9 cellular contexts compared by ENCODE assay signal in the genomic region with DNA sequence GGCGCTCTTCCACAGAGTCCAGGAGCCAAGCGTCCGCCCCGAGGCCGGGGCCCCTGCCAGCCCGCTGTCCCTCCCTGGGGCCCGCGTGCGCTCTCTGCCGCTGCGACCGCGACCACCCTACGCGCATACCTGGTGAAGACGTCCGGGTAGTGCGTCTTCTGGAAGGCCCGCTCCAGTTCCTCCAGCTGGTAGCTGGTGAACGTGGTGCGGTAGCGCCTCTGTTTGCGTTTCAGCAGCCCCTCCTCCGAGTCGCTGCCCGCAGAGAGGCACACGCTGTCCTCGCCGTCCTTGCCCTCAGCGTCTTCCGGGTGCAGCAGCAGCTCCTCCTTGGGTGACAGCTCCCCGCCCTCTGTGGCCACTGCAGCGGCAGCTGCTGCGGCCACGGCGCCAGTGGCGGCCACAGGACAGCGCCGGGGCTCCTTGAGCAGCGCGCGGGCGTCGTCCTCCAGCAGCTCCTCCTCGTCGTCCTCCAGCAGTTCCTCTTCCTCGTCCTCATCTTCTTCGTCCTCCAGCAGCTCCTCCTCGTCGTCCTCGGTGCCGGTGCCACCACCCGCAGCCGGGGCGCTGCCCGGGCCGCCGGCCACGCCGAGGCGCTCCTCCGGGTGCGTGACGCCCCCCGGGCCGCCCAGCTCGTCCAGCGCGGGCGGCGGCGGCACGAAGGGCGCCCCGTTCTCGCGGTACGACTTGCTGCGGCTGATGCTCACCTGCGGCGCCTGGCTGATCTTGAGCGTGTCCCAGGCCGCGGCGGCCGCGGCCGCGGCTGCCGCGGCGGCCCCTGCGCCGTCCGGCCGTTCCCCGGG. TPM values are rescaled to one million over a fixed set of nuclear protein-coding genes. Genes with fewer than 3 reads are reported as not detected.
DNase-seq lines count a peak whose midpoint lies in the region; ATAC-seq and TF ChIP-seq lines count a peak whose summit lies in the region.
"Had no signal": no experiment of that assay in that cellular context is flagged by ENCODE, and none has a peak within 500 bp of the region (broad histone marks: within the 10 kb centered on the region; RNA-seq: fewer than 3 reads in every experiment).

No MANE protein-coding gene starts in this region.

- TF ChIP-seq EP300 in upper lobe of left lung (IDR thresholded peaks at IDR 0.05) = no peak

- intact Hi-C loops in left ventricle myocardium superior (cut with micrococcal nuclease) = no loop called here

- no peaks in the 10 kb centered on the region for H3K9me3 ChIP-seq in cardiac muscle cell (ENCODE audit: low read depth)
- no peaks in the 10 kb centered on the region for H3K9me3 ChIP-seq in RWPE2 (ENCODE audit: severe bottlenecking)
- no peaks in the 10 kb centered on the region for H3K9me3 ChIP-seq in iPS-18a (ENCODE audit: control insufficient read depth, low read depth, low read length)
- H3K9me3 ChIP-seq in upper lobe of left lung = no peaks in the 10 kb centered on the region

- peaks cover 99% of the 10 kb centered on the region for H3K27me3 ChIP-seq in cardiac muscle cell
- H3K27me3 ChIP-seq in RWPE2 (ENCODE audit: insufficient read depth, poor library complexity, severe bottlenecking) = peaks cover 96% of the 10 kb centered on the region
- H3K27me3 ChIP-seq in iPS-18a (ENCODE audit: control insufficient read depth, insufficient read depth, low read length) = peaks cover 98% of the 10 kb centered on the region
- H3K27me3 ChIP-seq in upper lobe of left lung = peaks cover 0 to 67% (median 8%) of the 10 kb centered on the region in 4 donors

- no peak for TF ChIP-seq CTCF in cardiac muscle cell (IDR thresholded peaks at IDR 0.05; ENCODE audit: low read depth, low read length)
- no peak for TF ChIP-seq CTCF in RWPE2 (IDR thresholded peaks at IDR 0.05; ENCODE audit: poor library complexity, severe bottlenecking)
- no peak for TF ChIP-seq CTCF in upper lobe of left lung (IDR thresholded peaks at IDR 0.05)

- H3K4me1 ChIP-seq in cardiac muscle cell (ENCODE audit: low read depth) (peaks cover 12% of the 10 kb centered on the region), RWPE2 (ENCODE audit: insufficient read depth, poor library complexity, severe bottlenecking) (no peaks in the 10 kb centered on the region), iPS-18a (ENCODE audit: control insufficient read depth, low read depth, low read length) (peaks cover 22% of the 10 kb centered on the region), upper lobe of left lung (peaks cover 4 to 21% (median 15%) of the 10 kb centered on the region in 4 donors)

- H3K9ac ChIP-seq in iPS-18a (ENCODE audit: low read length) = no peak overlapping the region

- TF ChIP-seq POLR2A in upper lobe of left lung (IDR thresholded peaks at IDR 0.05) = no peak

- H3K4me3 ChIP-seq in cardiac muscle cell = peak overlapping the region; percentile 12
- H3K4me3 ChIP-seq in RWPE2 (ENCODE audit: severe bottlenecking) = peak overlapping the region; percentile 12
- H3K4me3 ChIP-seq in iPS-18a (ENCODE audit: low read length) = peak overlapping the region; percentile 11
- peak overlapping the region; percentile 4 to 38 (median 30) for H3K4me3 ChIP-seq in upper lobe of left lung

- ATAC-seq in left ventricle myocardium superior (no peak), RWPE2 (ENCODE audit: low read depth) (no peak), upper lobe of left lung (ENCODE audit: low FRiP score in 2 of 2) (peak in 1 of 2 donors; percentile 34), HG02840 (IDR thresholded peaks at IDR 0.05; ENCODE audit: low FRiP score, unreplicated experiment) (no peak)

- no peaks in the 10 kb centered on the region for H3K36me3 ChIP-seq in cardiac muscle cell
- no peaks in the 10 kb centered on the region for H3K36me3 ChIP-seq in RWPE2 (ENCODE audit: low read depth)
- H3K36me3 ChIP-seq in iPS-18a (ENCODE audit: control insufficient read depth, low read depth, low read length) = no peaks in the 10 kb centered on the region
- H3K36me3 ChIP-seq in upper lobe of left lung = no peaks in the 10 kb centered on the region

- no peak for DNase-seq in cardiac muscle cell (ENCODE audit: low read depth in 1 of 2, low spot score in 1 of 2)
- no peak for DNase-seq in left ventricle myocardium superior
- DNase-seq in RWPE2 (ENCODE audit: low spot score) = no peak
- DNase-seq in upper lobe of left lung = peak in 1 of 2 donors; percentile 66
- no peak for DNase-seq in NCI-H2029 treated with DMSO at 0.1 percent for 48 hours (lab: John Stamatoyannopoulos, UW)
- DNase-seq in activated effector memory CD4-positive, alpha-beta T cell treated with Interleukin-2 at 50 U/mL for 16 hours = no peak

- H3K27ac ChIP-seq in cardiac muscle cell (no peak overlapping the region), RWPE2 (ENCODE audit: poor library complexity, severe bottlenecking) (no peak overlapping the region), iPS-18a (ENCODE audit: low read length) (no peak overlapping the region), upper lobe of left lung (no peak overlapping the region)

- 34% methylated on average over 72 of the region's 97 CpGs; no CpG with 5 or more reads in 1 of the 2 donors for WGBS in upper lobe of left lung, 2 donors

RNA-seq across cellular contexts. Expression of a gene that starts 2.8 kb away (rescaled TPM):
- total RNA-seq in cardiac muscle cell (not detected in 2 replicates), left ventricle myocardium superior (not detected), upper lobe of left lung (under 1 TPM in 3 of 6 donors, not detected in 3; 0.39 to 0.46 (median 0.44) TPM)
- polyA plus RNA-seq in cardiac muscle cell = 0.07 TPM in 1 of 2 replicates, not detected in the other
- total RNA-seq: M059J had no signal
